8 cellular contexts compared by ENCODE assay signal in the genomic region with DNA sequence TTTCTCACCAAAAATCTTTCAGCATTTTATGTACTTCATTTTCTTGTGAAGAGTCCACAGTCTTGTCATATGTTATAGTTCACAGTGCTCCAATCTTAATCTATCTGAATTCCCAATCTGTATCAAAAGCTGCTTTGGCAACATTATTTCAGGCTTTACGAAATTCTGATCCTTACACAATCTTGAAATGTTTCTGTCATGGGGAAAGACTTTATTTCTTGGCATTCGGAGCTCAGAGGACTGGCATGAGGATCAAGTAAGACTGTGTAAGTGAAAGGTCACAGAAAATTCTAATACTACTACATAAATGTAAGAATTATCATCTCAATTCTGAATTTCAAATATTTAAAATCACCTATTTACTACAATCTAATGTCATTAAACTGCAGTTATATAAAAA. TPM values are rescaled to one million over a fixed set of nuclear protein-coding genes. Genes with fewer than 3 reads are reported as not detected.
DNase-seq lines count a peak whose midpoint lies in the region; ATAC-seq and TF ChIP-seq lines count a peak whose summit lies in the region.

No MANE protein-coding gene starts in this region.

- peak overlapping the region in 7 of 8 donors; percentile 10 to 88 (median 76) for H3K27ac Mint-ChIP-seq in CD8-positive, alpha-beta memory T cell

- POLR2A ChIA-PET in CD8-positive, alpha-beta memory T cell (lab: Charles Lee): interaction anchor here (1.2 kb wide), 1 partner anchor 221 kb away, joined by 5 read pairs; a partner anchor contains a TSS

- H3K4me1 Mint-ChIP-seq in CD8-positive, alpha-beta memory T cell: peaks cover 45 to 63% (median 60%) of the 10 kb centered on the region in 3 donors

- H3K4me3 Mint-ChIP-seq in CD8-positive, alpha-beta memory T cell: peak overlapping the region; percentile 66 to 98 (median 83)

- CTCF ChIA-PET in CD8-positive, alpha-beta memory T cell (lab: Charles Lee): no interaction called here

- no peaks in the 10 kb centered on the region for H3K27me3 Mint-ChIP-seq in CD8-positive, alpha-beta memory T cell

- H3K9me3 Mint-ChIP-seq in CD8-positive, alpha-beta memory T cell: no peaks in the 10 kb centered on the region

- H3K27ac ChIP-seq in CD8-positive, alpha-beta memory T cell (ENCODE audit: low read depth, low read length): no peak overlapping the region

- peak; percentile 65 for ATAC-seq in omental fat pad (ENCODE audit: low FRiP score)

- H3K4me1 ChIP-seq in CD8-positive, alpha-beta memory T cell (ENCODE audit: insufficient read depth, low read length): peaks cover 49% of the 10 kb centered on the region

- H3K4me3 ChIP-seq in CD8-positive, alpha-beta memory T cell (ENCODE audit: low read length): no peak overlapping the region

- H3K36me3 Mint-ChIP-seq in CD8-positive, alpha-beta memory T cell: peaks cover 0 to 7% (median 0%) of the 10 kb centered on the region in 3 donors

- no peaks in the 10 kb centered on the region for H3K9me3 ChIP-seq in CD8-positive, alpha-beta memory T cell (ENCODE audit: low read length)

- H3K36me3 ChIP-seq in CD8-positive, alpha-beta memory T cell (ENCODE audit: insufficient read depth, low read length): no peaks in the 10 kb centered on the region

- DNase-seq in CD8-positive, alpha-beta memory T cell: no peak
- DNase-seq in MV-4-11 (lab: John Stamatoyannopoulos, UW) (peak; percentile 20), dedifferentiated amniotic fluid mesenchymal stem cell (ENCODE audit: extremely low spot score) (peak; percentile 85), omental fat pad (ENCODE audit: low spot score) (no peak), NCI-H2081 treated with DMSO at 0.1 percent for 48 hours (lab: John Stamatoyannopoulos, UW) (no peak), DMS53 (lab: John Stamatoyannopoulos, UW) (no peak), NCI-H446 treated with DMSO at 0.1 percent for 48 hours (lab: John Stamatoyannopoulos, UW) (no peak), GM19238 (ENCODE audit: insufficient read length, low spot score) (no peak)

- no peak for TF ChIP-seq CTCF in omental fat pad (IDR thresholded peaks at IDR 0.05)

- no peaks in the 10 kb centered on the region for H3K27me3 ChIP-seq in CD8-positive, alpha-beta memory T cell (ENCODE audit: insufficient read depth, low read length, poor library complexity, severe bottlenecking)

RNA-seq across cellular contexts. Expression of a gene that starts 2.0 kb away (rescaled TPM):
- 10 to 100 TPM; 41.8 to 43.1 TPM for total RNA-seq in CD8-positive, alpha-beta memory T cell
- polyA plus RNA-seq in CD8-positive, alpha-beta memory T cell: 38.9 TPM
- 100 to 1,000 TPM in 2 of 4 donors, 10 to 100 TPM in 2; 63.8 to 146 (median 98.3) TPM for total RNA-seq in omental fat pad

RNA-seq across cellular contexts. Expression of a gene that starts 21.8 kb away (rescaled TPM):
- total RNA-seq in CD8-positive, alpha-beta memory T cell: 10 to 100 TPM; 10.2 to 11.7 TPM
- polyA plus RNA-seq in CD8-positive, alpha-beta memory T cell: 6.9 TPM
- 10 to 100 TPM; 11.9 to 19.7 (median 14.7) TPM for total RNA-seq in omental fat pad

Comparison
In these comparisons a context has a peak if more than half of its experiments do, and no peak if none do; other contexts are left out.
1. DNase-seq: peak in MV-4-11 (single experiment) and dedifferentiated amniotic fluid mesenchymal stem cell (single experiment); none in CD8-positive, alpha-beta memory T cell (0 of 5), omental fat pad (single experiment), NCI-H2081 treated with DMSO at 0.1 percent for 48 hours (single experiment), DMS53 (single experiment), NCI-H446 treated with DMSO at 0.1 percent for 48 hours (single experiment) and GM19238 (single experiment).